In the genomic region with DNA sequence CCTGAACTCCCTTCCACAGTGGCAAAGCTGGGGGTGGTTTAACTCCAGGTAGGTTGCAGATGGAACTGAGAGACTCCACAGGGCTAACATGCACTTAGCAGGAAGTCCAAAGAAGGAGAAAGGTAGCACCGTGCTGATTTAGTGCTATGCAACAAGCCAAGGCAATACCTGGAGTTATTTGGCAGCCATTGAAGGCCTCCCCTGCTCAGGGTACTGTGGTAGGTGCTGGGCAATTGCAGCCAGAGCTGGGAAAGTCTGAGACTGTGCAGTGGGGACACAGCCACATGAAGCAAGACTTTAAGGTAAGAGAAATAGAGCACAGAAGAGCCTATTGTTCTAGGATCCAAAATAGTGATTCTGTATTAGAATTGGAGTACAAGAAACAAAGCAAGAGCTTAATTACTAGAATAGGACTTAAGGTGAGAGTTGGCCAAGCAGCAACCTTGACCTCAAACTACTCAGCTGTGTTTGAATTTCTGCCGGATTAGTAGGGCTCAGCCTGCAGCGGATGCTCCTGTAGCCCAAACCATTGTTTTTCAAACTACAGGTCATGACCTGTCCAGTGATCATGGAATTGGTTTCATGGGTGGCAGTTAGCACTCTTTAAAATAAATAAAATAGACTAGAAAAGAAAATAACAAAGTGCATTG, we compare ENCODE assay signal across 33 cellular contexts.
"Had no signal": no experiment of that assay in that cellular context is flagged by ENCODE, and none has a peak within 500 bp of the region (broad histone marks: within the 10 kb centered on the region; RNA-seq: fewer than 3 reads in every experiment).

No MANE protein-coding gene starts in this region.

- H3K27ac ChIP-seq: Peyer's patch, RWPE1, WERI-Rb-1 had no signal

- H3K9me3 ChIP-seq: Peyer's patch had no signal

- H3K36me3 Mint-ChIP-seq: activated CD8-positive, alpha-beta memory T cell treated with anti-CD3 and anti-CD28 coated beads, Interleukin-2, amount 10 ng/mL, durations not matched to agents 7 days and 5 days; activated naive CD4-positive, alpha-beta T cell treated with anti-CD3 and anti-CD28 coated beads, Interleukin-2, amount 10 ng/mL, durations not matched to agents 7 days and 5 days had no signal

- H3K4me3 ChIP-seq: Peyer's patch had no signal

- ATAC-seq: activated CD8-positive, alpha-beta memory T cell treated with anti-CD3 and anti-CD28 coated beads, Interleukin-2, amount 10 ng/mL, durations not matched to agents 7 days and 5 days; activated naive CD8-positive, alpha-beta T cell treated with anti-CD3 and anti-CD28 coated beads, Interleukin-2, amount 50 U/mL, for 24 hours; Right ventricle myocardium inferior had no signal

- H3K36me3 ChIP-seq: Peyer's patch, WERI-Rb-1 had no signal

- H3K27me3 ChIP-seq: Peyer's patch had no signal

- H3K4me3 Mint-ChIP-seq: activated CD4-positive, alpha-beta memory T cell treated with anti-CD3 and anti-CD28 coated beads, Interleukin-2, amount 10 ng/mL, durations not matched to agents 7 days and 5 days; activated CD8-positive, alpha-beta memory T cell treated with anti-CD3 and anti-CD28 coated beads, Interleukin-2, amount 10 ng/mL, durations not matched to agents 7 days and 5 days; activated naive CD4-positive, alpha-beta T cell treated with anti-CD3 and anti-CD28 coated beads, Interleukin-2, amount 10 ng/mL, durations not matched to agents 7 days and 5 days; activated naive CD8-positive, alpha-beta T cell; activated naive CD8-positive, alpha-beta T cell treated with anti-CD3 and anti-CD28 coated beads, Interleukin-2, amount 50 U/mL, for 24 hours; brain had no signal

- DNase-seq: activated CD4-positive, alpha-beta memory T cell treated with anti-CD3 and anti-CD28 coated beads, Interleukin-2, amount 10 ng/mL, durations not matched to agents 7 days and 5 days; activated CD4-positive, alpha-beta T cell treated with anti-CD3 and anti-CD28 coated beads for 1 hour; activated CD4-positive, alpha-beta T cell treated with anti-CD3 and anti-CD28 coated beads for 48 hours; activated CD4-positive, CD25-positive, alpha-beta regulatory T cell; activated CD8-positive, alpha-beta memory T cell treated with anti-CD3 and anti-CD28 coated beads for 24 hours; activated CD8-positive, alpha-beta memory T cell treated with anti-CD3 and anti-CD28 coated beads, Interleukin-2, amount 10 ng/mL, durations not matched to agents 7 days and 5 days; activated CD8-positive, alpha-beta memory T cell treated with anti-CD3 and anti-CD28 coated beads, Interleukin-2, amount 50 U/mL, for 48 hours; activated effector memory CD4-positive, alpha-beta T cell treated with Interleukin-2 at 50 U/mL for 16 hours; activated naive CD4-positive, alpha-beta T cell treated with anti-CD3 and anti-CD28 coated beads, Interleukin-2, amount 10 ng/mL, durations not matched to agents 7 days and 5 days; activated naive CD8-positive, alpha-beta T cell treated with anti-CD3 and anti-CD28 coated beads, Interleukin-2, amount 50 U/mL, for 24 hours; activated T-cell treated with anti-CD3 and anti-CD28 coated beads, Interleukin-2, amount 50 U/mL, for 48 hours; anterior cingulate cortex; central memory CD4-positive, alpha-beta T cell; Kasumi-1; KG1; MM.1S; NCI-H1092; NCI-H146; NCI-H187; NCI-H2081; NCI-H2171 treated with DMSO at 0.1 percent for 48 hours; NCI-H446 treated with DMSO at 0.1 percent for 48 hours; NCI-H524; NCI-H69; NCI-H82; Peyer's patch; SIG-M5; T1000; WERI-Rb-1 had no signal

- H3K4me1 Mint-ChIP-seq: brain had no signal

- H3K4me1 ChIP-seq: Peyer's patch had no signal

- H3K27ac Mint-ChIP-seq: activated CD4-positive, alpha-beta memory T cell treated with anti-CD3 and anti-CD28 coated beads, Interleukin-2, amount 10 ng/mL, durations not matched to agents 7 days and 5 days; activated CD8-positive, alpha-beta memory T cell treated with anti-CD3 and anti-CD28 coated beads, Interleukin-2, amount 10 ng/mL, durations not matched to agents 7 days and 5 days; activated naive CD4-positive, alpha-beta T cell treated with anti-CD3 and anti-CD28 coated beads, Interleukin-2, amount 10 ng/mL, durations not matched to agents 7 days and 5 days; activated naive CD8-positive, alpha-beta T cell; activated naive CD8-positive, alpha-beta T cell treated with anti-CD3 and anti-CD28 coated beads, Interleukin-2, amount 50 U/mL, for 24 hours had no signal
